10 cellular contexts compared by ENCODE assay signal in genomic region chr3:128800241-128801187, GRCh38.
DNase-seq lines count a peak whose midpoint lies in the region; ATAC-seq and TF ChIP-seq lines count a peak whose summit lies in the region.
"Had no signal": no experiment of that assay in that cellular context is flagged by ENCODE, and none has a peak within 500 bp of the region (broad histone marks: within the 10 kb centered on the region; RNA-seq: fewer than 3 reads in every experiment).

No MANE protein-coding gene starts in this region.

- peaks cover 35% of the 10 kb centered on the region for H3K79me2 ChIP-seq in PC-9 (ENCODE audit: low read depth)

- H3K9me3 Mint-ChIP-seq in CD4-positive, alpha-beta memory T cell = no peaks in the 10 kb centered on the region
- no peaks in the 10 kb centered on the region for H3K9me3 Mint-ChIP-seq in WTC11

- H3K4me1 ChIP-seq in CD4-positive, alpha-beta memory T cell (ENCODE audit: insufficient read depth, low read length) = peaks cover 63% of the 10 kb centered on the region
- no peaks in the 10 kb centered on the region for H3K4me1 ChIP-seq in ectodermal cell (ENCODE audit: control insufficient read depth, insufficient read depth, low read length)
- peaks cover 12% of the 10 kb centered on the region for H3K4me1 ChIP-seq in foreskin keratinocyte
- H3K4me1 ChIP-seq in PC-9 (replicated peaks; ENCODE audit: insufficient read depth) = peaks cover 11% of the 10 kb centered on the region

- peak overlapping the region in 5 of 8 donors; percentile 41 to 65 (median 57) for H3K4me3 Mint-ChIP-seq in CD4-positive, alpha-beta memory T cell
- no peak overlapping the region for H3K4me3 Mint-ChIP-seq in WTC11

- ATAC-seq in WTC11 = no peak
- no peak for ATAC-seq in HG03159 (IDR thresholded peaks at IDR 0.05; ENCODE audit: unreplicated experiment)
- ATAC-seq in foreskin keratinocyte = no peak

- intact Hi-C loops in CD4-positive, alpha-beta memory T cell (cut with micrococcal nuclease) = loop anchor here (5.0 kb wide), 1 partner anchor 47 kb away; no protein-coding TSS in a partner anchor
- intact Hi-C loops in PC-9 (cut with micrococcal nuclease; ENCODE audit: unreplicated experiment) = no loop called here

- peaks cover 26% of the 10 kb centered on the region for H4K20me1 ChIP-seq in PC-9 (ENCODE audit: insufficient read depth)

- H3K27me3 ChIP-seq in CD4-positive, alpha-beta memory T cell (ENCODE audit: insufficient read depth, low read length) = no peaks in the 10 kb centered on the region
- H3K27me3 ChIP-seq in ectodermal cell (ENCODE audit: control insufficient read depth, insufficient read depth, low read length, poor library complexity, severe bottlenecking) (no peaks in the 10 kb centered on the region), foreskin keratinocyte (no peaks in the 10 kb centered on the region), PC-9 (ENCODE audit: insufficient read depth, low read depth) (no peaks in the 10 kb centered on the region)

- peak overlapping the region; percentile 75 to 96 (median 91) for H3K27ac Mint-ChIP-seq in CD4-positive, alpha-beta memory T cell
- H3K27ac Mint-ChIP-seq in WTC11 = peak overlapping the region; percentile 5; the same call in 1 of the 2 replicates

- POLR2A ChIA-PET in CD4-positive, alpha-beta memory T cell (lab: Charles Lee; ENCODE audit: partially characterized antibody) = interaction anchor here (0.9 to 3.0 kb wide), 6 partner anchors 9 to 119 kb away, joined by 3 to 30 read pairs (median 4); partner anchors contain the start of gene RAB7A
- POLR2A ChIA-PET in WTC11 (lab: Charles Lee) (interaction anchor here (0.6 to 0.7 kb wide), 2 partner anchors 17 to 127 kb away, joined by 3 to 5 read pairs; no protein-coding TSS in a partner anchor), PC-9 (lab: Charles Lee; ENCODE audit: unreplicated experiment) (no interaction called here)

- no peak overlapping the region for H3K4me3 ChIP-seq in CD4-positive, alpha-beta memory T cell (ENCODE audit: low read length in 2 of 2)
- no peak overlapping the region for H3K4me3 ChIP-seq in ectodermal cell (ENCODE audit: insufficient read depth, low read depth, low read length)
- no peak overlapping the region for H3K4me3 ChIP-seq in coronary artery
- no peak overlapping the region for H3K4me3 ChIP-seq in PC-9

- H3K4me1 Mint-ChIP-seq in CD4-positive, alpha-beta memory T cell = peaks cover 52 to 72% (median 60%) of the 10 kb centered on the region in 4 donors
- H3K4me1 Mint-ChIP-seq in WTC11 = peaks cover 19% of the 10 kb centered on the region

- no peak overlapping the region for H2AFZ ChIP-seq in PC-9

- H3K4me2 ChIP-seq in PC-9 = no peak overlapping the region

- H3K9me3 ChIP-seq in CD4-positive, alpha-beta memory T cell (ENCODE audit: control insufficient read depth in 1 of 2, low read length in 2 of 2) = no peaks in the 10 kb centered on the region
- H3K9me3 ChIP-seq in ectodermal cell (ENCODE audit: control insufficient read depth, low read length) = no peaks in the 10 kb centered on the region
- H3K9me3 ChIP-seq in PC-9 (ENCODE audit: insufficient read depth, low read depth) = no peaks in the 10 kb centered on the region

- BruUV-seq in PC-9 (replicated peaks; lab: Mats Ljungman, UMichigan) = no TSS peak

- 93 to 94% methylated on average over 9 of the region's 9 CpGs for WGBS in ectodermal cell, 2 experiments

- H3F3A ChIP-seq in PC-9 (ENCODE audit: insufficient read depth, low read depth) = peaks cover 25% of the 10 kb centered on the region; the same call in 1 of the 2 replicates

- H3K27me3 Mint-ChIP-seq in CD4-positive, alpha-beta memory T cell = no peaks in the 10 kb centered on the region
- H3K27me3 Mint-ChIP-seq in WTC11 (ENCODE audit: low read depth) = no peaks in the 10 kb centered on the region

- peaks cover 38% of the 10 kb centered on the region for H3K36me3 ChIP-seq in CD4-positive, alpha-beta memory T cell (ENCODE audit: insufficient read depth, low read length)
- H3K36me3 ChIP-seq in ectodermal cell (ENCODE audit: control insufficient read depth, insufficient read depth, low read length) (peaks cover 40% of the 10 kb centered on the region), PC-9 (ENCODE audit: low read depth) (peaks cover 23% of the 10 kb centered on the region)

- peaks cover 37 to 59% of the 10 kb centered on the region in 2 donors for H3K36me3 Mint-ChIP-seq in CD4-positive, alpha-beta memory T cell
- peaks cover 52% of the 10 kb centered on the region for H3K36me3 Mint-ChIP-seq in WTC11

- TF ChIP-seq CTCF in WTC11 (IDR thresholded peaks at IDR 0.05) (no peak), coronary artery (IDR thresholded peaks at IDR 0.05) (no peak), foreskin keratinocyte (conservative IDR thresholded peaks at IDR 0.05) (no peak), PC-9 (conservative IDR thresholded peaks at IDR 0.05) (no peak)

- H3K27ac ChIP-seq in CD4-positive, alpha-beta memory T cell (ENCODE audit: low read depth, low read length) = peak overlapping the region; percentile 24
- H3K27ac ChIP-seq in ectodermal cell (ENCODE audit: insufficient read depth, low read depth, low read length, poor library complexity, severe bottlenecking) (peak overlapping the region; percentile 50), coronary artery (no peak overlapping the region), foreskin keratinocyte (no peak overlapping the region), PC-9 (no peak overlapping the region)

- DNase-seq in CD4-positive, alpha-beta memory T cell = no peak
- no peak for DNase-seq in WTC11 (ENCODE audit: low spot score)
- peak; percentile 69 for DNase-seq in putamen (ENCODE audit: low spot score)
- no peak for DNase-seq in coronary artery (ENCODE audit: low spot score)
- DNase-seq in foreskin keratinocyte = no peak
- no peak for DNase-seq in PC-9
- DNase-seq: DMS79, GOT3 had no signal

- no peaks in the 10 kb centered on the region for H3K9me2 ChIP-seq in PC-9 (ENCODE audit: insufficient read depth)

- CTCF ChIA-PET in CD4-positive, alpha-beta memory T cell (lab: Charles Lee; ENCODE audit: partially characterized antibody) = interaction anchor here (1.0 to 10.3 kb wide), 8 partner anchors 11 to 183 kb away, joined by 4 to 186 read pairs (median 6); no protein-coding TSS in a partner anchor
- CTCF ChIA-PET in WTC11 (lab: Charles Lee) = interaction anchor here (1.7 kb wide), 1 partner anchor 13 kb away, joined by 5 read pairs; no protein-coding TSS in a partner anchor
- CTCF ChIA-PET in PC-9 (lab: Charles Lee) = no interaction called here

TF ChIP-seq in WTC11, 78 proteins besides CTCF, POLR2A, EP300 and RAD21 (continues in another document):
- no peak for TF ChIP-seq NR3C1 (CRISPR knock-in tag; conservative IDR thresholded peaks at IDR 0.05; ENCODE audit: low read depth)
- no peak for TF ChIP-seq ZMAT4 (CRISPR knock-in tag; IDR thresholded peaks at IDR 0.05)
- no peak for TF ChIP-seq NFYB (CRISPR knock-in tag; conservative IDR thresholded peaks at IDR 0.05; ENCODE audit: low read depth)
- TF ChIP-seq USF2 (CRISPR knock-in tag; IDR thresholded peaks at IDR 0.05) = no peak
- TF ChIP-seq MAX (CRISPR knock-in tag; IDR thresholded peaks at IDR 0.05) = no peak
- no peak for TF ChIP-seq NR2C2 (CRISPR knock-in tag; IDR thresholded peaks at IDR 0.05)
- TF ChIP-seq CREB1 (CRISPR knock-in tag; IDR thresholded peaks at IDR 0.05) = no peak
- no peak for TF ChIP-seq ZSCAN18 (CRISPR knock-in tag; IDR thresholded peaks at IDR 0.05)
- TF ChIP-seq GTF2I (CRISPR knock-in tag; conservative IDR thresholded peaks at IDR 0.05) = no peak
- TF ChIP-seq ZNF263 (CRISPR knock-in tag; IDR thresholded peaks at IDR 0.05; ENCODE audit: low read depth) = no peak
- no peak for TF ChIP-seq FOXJ3 (CRISPR knock-in tag; IDR thresholded peaks at IDR 0.05; ENCODE audit: borderline replicate concordance)
- no peak for TF ChIP-seq ELF4 (CRISPR knock-in tag; IDR thresholded peaks at IDR 0.05; ENCODE audit: low read depth)
- no peak for TF ChIP-seq IRF1 (CRISPR knock-in tag; IDR thresholded peaks at IDR 0.05)

Comparison
In these comparisons a context has a peak if more than half of its experiments do, and no peak if none do; other contexts are left out.
1. H3K27ac ChIP-seq: peak in CD4-positive, alpha-beta memory T cell (single experiment) and ectodermal cell (single experiment); none in coronary artery (0 of 2), foreskin keratinocyte (single experiment) and PC-9 (single experiment).